8 cellular contexts compared by ENCODE assay signal in the genomic region with DNA sequence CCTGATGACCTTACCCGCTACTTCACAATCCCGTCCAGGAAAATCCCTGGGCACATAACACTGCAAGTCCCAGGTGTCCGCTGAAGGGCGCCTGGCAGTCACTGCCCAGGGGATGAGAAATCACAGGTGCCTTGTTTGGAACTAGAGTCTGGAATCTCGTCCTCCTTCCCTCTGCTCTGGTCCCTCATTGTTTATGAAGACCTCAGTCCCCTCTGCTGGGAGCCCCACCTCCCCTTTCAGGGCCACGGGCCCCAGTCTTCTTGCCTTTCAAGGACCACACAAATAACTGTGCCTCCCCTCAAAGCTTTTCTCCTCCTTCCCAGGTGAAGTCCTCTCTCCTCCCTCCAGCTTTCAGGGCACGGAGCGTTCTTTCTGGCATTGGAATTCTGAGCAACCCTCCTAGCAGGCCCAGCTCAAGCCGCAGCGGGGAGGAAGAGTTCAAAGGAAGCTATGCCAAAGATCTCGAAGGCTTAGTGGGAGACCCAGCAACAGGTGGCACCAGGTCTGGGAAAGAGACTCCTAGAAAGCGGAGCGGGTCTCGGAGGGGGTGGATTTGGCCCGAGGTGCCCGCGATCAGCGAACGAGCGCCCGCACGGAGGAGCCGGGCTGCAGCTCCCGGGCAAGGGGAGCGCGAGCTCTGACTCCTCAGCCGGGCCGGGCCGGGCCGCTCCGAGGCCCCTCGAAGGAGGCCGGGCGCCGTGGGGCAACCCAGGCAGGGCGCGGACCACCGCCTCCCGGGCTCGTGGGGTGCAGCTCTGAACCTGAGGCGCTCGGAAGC. TPM values are rescaled to one million over a fixed set of nuclear protein-coding genes. Genes with fewer than 3 reads are reported as not detected.
DNase-seq lines count a peak whose midpoint lies in the region; ATAC-seq and TF ChIP-seq lines count a peak whose summit lies in the region.
"Not testable (repeated sequence)": the region's sequence is repeated elsewhere in the genome, so short reads cannot be mapped to it uniquely, and the experiment has no call there.

No MANE protein-coding gene starts in this region.

- peak overlapping the region; percentile 92 for H3K4me2 ChIP-seq in GM23338

- H3K4me3 Mint-ChIP-seq in Caco-2 (ENCODE audit: unreplicated experiment), result peak overlapping the region; percentile 79
- peak overlapping the region; percentile 83 for H3K4me3 Mint-ChIP-seq in GM23338
- peak overlapping the region; percentile 76 to 98 (median 86) for H3K4me3 Mint-ChIP-seq in naive B cell

- not testable (repeated sequence) for H3K27me3 Mint-ChIP-seq in Caco-2 (ENCODE audit: insufficient read depth, unreplicated experiment); naive B cell
- H3K27me3 Mint-ChIP-seq in GM23338 (ENCODE audit: insufficient read depth, low read depth, poor library complexity), result peaks cover 17% of the 10 kb centered on the region

- not testable (repeated sequence) for H3K9me3 ChIP-seq in Caco-2, MG63

- in situ Hi-C loops in brain microvascular endothelial cell (cut with HindIII; ENCODE audit: low pct_ligation_motif_present, low sequenced_read_pairs), result not testable (repeated sequence)

- H3K27ac ChIP-seq in GM23338 (ENCODE audit: low read depth), result 0 out of 2 replicates have a peak overlapping the region, but pooled peaks have one; percentile 32
- H3K27ac ChIP-seq in brain microvascular endothelial cell, result peak overlapping the region; percentile 80

- H4K20me1 ChIP-seq in GM23338 (replicated peaks; ENCODE audit: insufficient read depth), result not testable (repeated sequence)

- TF ChIP-seq CTCF in Caco-2 (IDR thresholded peaks at IDR 0.05; ENCODE audit: insufficient read depth in 1 of 2, low read depth in 1 of 2, low read length in 1 of 2, severe bottlenecking in 1 of 2, unreplicated experiment in 1 of 2); GM23338 (conservative IDR thresholded peaks at IDR 0.05; ENCODE audit: low read depth in 2 of 2); brain microvascular endothelial cell (IDR thresholded peaks at IDR 0.05; ENCODE audit: low read depth, low read length, missing control alignments): not testable (repeated sequence)

- H3K9me3 Mint-ChIP-seq in Caco-2 (ENCODE audit: unreplicated experiment); GM23338; naive B cell: not testable (repeated sequence)

- not testable (repeated sequence) for H3K4me1 ChIP-seq in Caco-2; GM23338 (ENCODE audit: insufficient read depth)

- H3K27ac Mint-ChIP-seq in Caco-2 (ENCODE audit: unreplicated experiment) (peak overlapping the region; percentile 88), naive B cell (peak overlapping the region in 4 of 6 donors; percentile 5 to 82 (median 68))
- not testable (repeated sequence) for H3K27ac Mint-ChIP-seq in GM23338

- not testable (repeated sequence) for H3K9me2 ChIP-seq in GM23338 (ENCODE audit: insufficient read depth)

- not testable (repeated sequence) for H3K27me3 ChIP-seq in Caco-2 (replicated peaks; ENCODE audit: control insufficient read depth, insufficient read depth, low read length); GM23338 (ENCODE audit: insufficient read depth); MG63; brain microvascular endothelial cell (replicated peaks)

- H3K4me3 ChIP-seq in Caco-2 (ENCODE audit: low read depth, low read length), result peak overlapping the region; percentile 97
- H3K4me3 ChIP-seq in GM23338, result peak overlapping the region; percentile 87
- H3K4me3 ChIP-seq in MG63, result peak overlapping the region; percentile 67
- H3K4me3 ChIP-seq in brain microvascular endothelial cell (ENCODE audit: low read depth, low read length), result peak overlapping the region; percentile 84

- POLR2A ChIA-PET in Caco-2 (lab: Charles Lee), result interaction anchor here (0.5 to 1.8 kb wide), 11 partner anchors 18 to 321 kb away, joined by 3 to 14 read pairs (median 7); partner anchors contain the start of genes ADAT1, CHST6, KARS1 and TERF2IP

- H3K4me1 Mint-ChIP-seq in Caco-2 (ENCODE audit: low read depth, unreplicated experiment), result not testable (repeated sequence)
- H3K4me1 Mint-ChIP-seq in GM23338, result peaks cover 15% of the 10 kb centered on the region
- peaks cover 6 to 19% (median 6%) of the 10 kb centered on the region in 3 donors for H3K4me1 Mint-ChIP-seq in naive B cell

- intact Hi-C loops in Caco-2 (cut with micrococcal nuclease; ENCODE audit: unreplicated experiment), result not testable (repeated sequence)
- intact Hi-C loops in cardiac septum (cut with DNase I), result loop anchor here (5.0 kb wide), 2 partner anchors 51 to 106 kb away; partner anchors contain the start of genes ADAT1 and GABARAPL2

- peaks cover 21% of the 10 kb centered on the region for H3K36me3 Mint-ChIP-seq in Caco-2 (ENCODE audit: insufficient read depth, unreplicated experiment)
- not testable (repeated sequence) for H3K36me3 Mint-ChIP-seq in GM23338 (ENCODE audit: low read depth); naive B cell

- not testable (repeated sequence) for H3K79me2 ChIP-seq in GM23338 (replicated peaks; ENCODE audit: insufficient read depth)

- BruUV-seq in Caco-2 (replicated peaks; lab: Mats Ljungman, UMichigan), result TSS peak; percentile 43

- not testable (repeated sequence) for H3F3A ChIP-seq in GM23338 (replicated peaks; ENCODE audit: low read depth)

- not testable (repeated sequence) for H3K36me3 ChIP-seq in Caco-2 (ENCODE audit: control insufficient read depth, insufficient read depth, low read length); GM23338 (ENCODE audit: insufficient read depth); MG63; brain microvascular endothelial cell (replicated peaks)

- DNase-seq in Caco-2, result peak in 1 of 2 experiments; percentile 59
- peak; percentile 66 for DNase-seq in GM23338 (ENCODE audit: low spot score)
- peak; percentile 6 for DNase-seq in MG63
- not testable (repeated sequence) for DNase-seq in brain microvascular endothelial cell
- peak; percentile 79 for DNase-seq in cardiac septum (ENCODE audit: low spot score)
- DNase-seq in naive B cell, result peak; percentile 35
- peak; percentile 30 for DNase-seq in stimulated activated naive CD8-positive, alpha-beta T cell treated with anti-CD3 and anti-CD28 coated beads, Interleukin-15, Interleukin-2, amounts not matched to agents 100 U/mL and 50 U/mL, for 24 hours

- H2AFZ ChIP-seq in GM23338, result not testable (repeated sequence)

- peak; percentile 53 for ATAC-seq in GM23338
- ATAC-seq in activated CD4-positive, CD25-positive, alpha-beta regulatory T cell treated with anti-CD3 and anti-CD28 coated beads, Interleukin-2, amount 50 U/mL, for 24 hours, result peak; percentile 21 to 26
- peak; percentile 37 for ATAC-seq in naive B cell (ENCODE audit: low read depth in 2 of 2)
- ATAC-seq in stimulated activated naive CD8-positive, alpha-beta T cell treated with anti-CD3 and anti-CD28 coated beads, Interleukin-15, Interleukin-2, amounts not matched to agents 100 U/mL and 50 U/mL, for 24 hours, result peak; percentile 22

- CTCF ChIA-PET in Caco-2 (lab: Charles Lee), result interaction anchor here (0.6 to 2.3 kb wide), 32 partner anchors 8 to 1070 kb away, joined by 3 to 21 read pairs (median 6); partner anchors contain the start of genes ADAT1, CFDP1, CHST6 and GABARAPL2

RNA-seq across cellular contexts. Expression of gene CHST5, which starts 19.5 kb away (rescaled TPM):
- total RNA-seq in Caco-2 (2022) (0.11 TPM in 1 of 2 replicates, not detected in the other), cardiac septum (0.11 TPM)
- total RNA-seq in GM23338 (2014; rRNA removed; shearing (Covaris generic)), result not detected in 2 replicates
- polyA plus RNA-seq in GM23338 (2016; fragmentation: Nextera tagmentation; extraction: Ambion mirVana) (not detected in 2 replicates), naive B cell (ENCODE audit: low read depth in 6 of 6) (not detected)
- total RNA-seq in MG63 (2014; rRNA removed; shearing (Covaris generic); ENCODE audit: low replicate concordance), result not detected in 2 replicates

RNA-seq across cellular contexts. Expression of gene CHST6, which starts 21.1 kb away (rescaled TPM):
- total RNA-seq in Caco-2 (2022) (1.1 and 1.3 TPM in 2 replicates), cardiac septum (4.5 TPM)
- total RNA-seq in GM23338 (2014; rRNA removed; shearing (Covaris generic)), result 13.2 and 22.2 TPM in 2 replicates
- polyA plus RNA-seq in GM23338 (2016; fragmentation: Nextera tagmentation; extraction: Ambion mirVana) (2.7 and 3.3 TPM in 2 replicates), naive B cell (ENCODE audit: low read depth in 6 of 6) (under 1 TPM in 2 of 6 donors, not detected in 4; 0.15 to 0.17 TPM)
- not detected in 2 replicates for total RNA-seq in MG63 (2014; rRNA removed; shearing (Covaris generic); ENCODE audit: low replicate concordance)

RNA-seq across cellular contexts. Expression of gene TMEM231, which starts 39.7 kb away (rescaled TPM):
- total RNA-seq in Caco-2 (2022) (5.2 and 6.6 TPM in 2 replicates), cardiac septum (8.5 TPM)
- 9.3 and 19.9 TPM in 2 replicates for total RNA-seq in GM23338 (2014; rRNA removed; shearing (Covaris generic))
- polyA plus RNA-seq in GM23338 (2016; fragmentation: Nextera tagmentation; extraction: Ambion mirVana) (4.9 and 5.3 TPM in 2 replicates), naive B cell (ENCODE audit: low read depth in 6 of 6) (1 to 10 TPM in 3 of 6 donors, under 1 TPM in 2, not detected in 1; 0.21 to 1.4 (median 1.1) TPM)
- 6.0 and 8.8 TPM in 2 replicates for total RNA-seq in MG63 (2014; rRNA removed; shearing (Covaris generic); ENCODE audit: low replicate concordance)

RNA-seq across cellular contexts. Expression of gene GABARAPL2, which starts 49.8 kb away (rescaled TPM):
- 82.6 and 88.2 TPM in 2 replicates for total RNA-seq in Caco-2 (2022)
- 47.8 and 71.7 TPM in 2 replicates for total RNA-seq in GM23338 (2014; rRNA removed; shearing (Covaris generic))
- polyA plus RNA-seq in GM23338 (2016; fragmentation: Nextera tagmentation; extraction: Ambion mirVana), result 121 and 130 TPM in 2 replicates
- total RNA-seq in MG63 (2014; rRNA removed; shearing (Covaris generic); ENCODE audit: low replicate concordance), result 17.3 and 70.4 TPM in 2 replicates
- total RNA-seq in cardiac septum, result 233 TPM
- 100 to 1,000 TPM; 251 to 332 (median 315) TPM for polyA plus RNA-seq in naive B cell (ENCODE audit: low read depth in 6 of 6)

RNA-seq across cellular contexts. Expression of gene TMEM170A, which starts 51.9 kb away (rescaled TPM):
- total RNA-seq in Caco-2 (2022) (57.4 and 63.6 TPM in 2 replicates), cardiac septum (10.4 TPM)
- 68.5 and 72.0 TPM in 2 replicates for total RNA-seq in GM23338 (2014; rRNA removed; shearing (Covaris generic))
- polyA plus RNA-seq in GM23338 (2016; fragmentation: Nextera tagmentation; extraction: Ambion mirVana) (28.5 and 31.0 TPM in 2 replicates), naive B cell (ENCODE audit: low read depth in 6 of 6) (10 to 100 TPM; 37.3 to 51.2 (median 44.6) TPM)
- 1.3 and 8.0 TPM in 2 replicates for total RNA-seq in MG63 (2014; rRNA removed; shearing (Covaris generic); ENCODE audit: low replicate concordance)
